13 cellular contexts compared by ENCODE assay signal in the genomic region with DNA sequence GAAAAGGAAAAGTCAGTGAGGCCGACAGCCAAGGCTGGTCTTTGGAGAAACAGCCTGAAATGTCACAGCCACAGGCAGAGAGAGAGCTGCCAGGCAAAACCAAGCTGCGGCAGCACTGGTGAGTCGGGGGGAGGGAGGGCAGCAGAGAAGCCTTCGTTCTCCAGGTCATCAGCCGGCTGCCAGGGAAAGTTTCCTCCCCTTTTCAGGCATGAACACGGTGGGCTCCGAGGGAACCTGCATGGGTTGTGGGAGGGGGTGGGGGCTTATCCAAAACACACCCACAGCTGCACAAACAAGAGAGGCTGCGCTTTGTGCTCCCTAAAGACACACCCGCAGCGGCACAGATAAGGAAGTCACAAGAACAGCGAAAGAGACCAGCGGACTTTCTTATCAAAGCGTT.
DNase-seq lines count a peak whose midpoint lies in the region; ATAC-seq, FAIRE-seq and TF ChIP-seq lines count a peak whose summit lies in the region.
"Had no signal": no experiment of that assay in that cellular context is flagged by ENCODE, and none has a peak within 500 bp of the region (broad histone marks: within the 10 kb centered on the region; RNA-seq: fewer than 3 reads in every experiment).

No MANE protein-coding gene starts in this region.

- no peaks in the 10 kb centered on the region for H3K36me3 ChIP-seq in PC-3 (ENCODE audit: low read depth, low read length)
- H3K36me3 ChIP-seq in hepatocyte (replicated peaks; ENCODE audit: insufficient read depth, low read depth): no peaks in the 10 kb centered on the region
- H3K36me3 ChIP-seq in small intestine (ENCODE audit: control insufficient read depth in 2 of 2, insufficient read depth in 2 of 2, low read length in 2 of 2): no peaks in the 10 kb centered on the region
- H3K36me3 ChIP-seq: MG63 had no signal

- no peak overlapping the region for H3K9ac ChIP-seq in PC-3 (ENCODE audit: low read length)

- DNase-seq in NOMO-1 treated with dmso at 0.1 percent for 144 hours (lab: John Stamatoyannopoulos, UW; ENCODE audit: unreplicated experiment): peak; percentile 4
- no peak for DNase-seq in NOMO-1 treated with DMSO at 0.1 percent for 48 hours (lab: John Stamatoyannopoulos, UW; ENCODE audit: unreplicated experiment)
- no peak for DNase-seq in PC-3
- peak; percentile 42 for DNase-seq in hepatocyte (ENCODE audit: low spot score)
- DNase-seq in small intestine: peak; percentile 38
- no peak for DNase-seq in NCI-H146 (lab: John Stamatoyannopoulos, UW)
- DNase-seq in NCI-H2227 (lab: John Stamatoyannopoulos, UW; ENCODE audit: unreplicated experiment): no peak
- DNase-seq: foreskin keratinocyte, left cardiac atrium, MG63, NCI-H774, T-helper 9 cell had no signal

- no peaks in the 10 kb centered on the region for H4K20me1 ChIP-seq in PC-3 (ENCODE audit: low read length)
- no peaks in the 10 kb centered on the region for H4K20me1 ChIP-seq in hepatocyte (ENCODE audit: insufficient read depth, poor library complexity, severe bottlenecking)

- no peak for TF ChIP-seq CTCF in PC-3 (conservative IDR thresholded peaks at IDR 0.05; ENCODE audit: low read depth, low read length)
- no peak for TF ChIP-seq CTCF in hepatocyte (IDR thresholded peaks at IDR 0.05; ENCODE audit: poor library complexity)

- H3F3A ChIP-seq in PC-3 (ENCODE audit: low read length, unreplicated experiment): no peaks in the 10 kb centered on the region

- H3K4me2 ChIP-seq in PC-3 (ENCODE audit: low read length) (peak overlapping the region; percentile 74), hepatocyte (peak overlapping the region; percentile 74)

- H2AFZ ChIP-seq in PC-3 (ENCODE audit: low read length) (peak overlapping the region; percentile 45), hepatocyte (peak overlapping the region; percentile 71)

- no peak overlapping the region for H3K27ac ChIP-seq in PC-3 (ENCODE audit: low read length)
- H3K27ac ChIP-seq in hepatocyte: no peak overlapping the region
- H3K27ac ChIP-seq in small intestine (ENCODE audit: low read depth in 1 of 2, low read length in 1 of 2): no peak overlapping the region
- H3K27ac ChIP-seq: foreskin keratinocyte had no signal

- CTCF ChIA-PET in PC-3 (lab: Charles Lee): no interaction called here

- no peaks in the 10 kb centered on the region for H3K9me3 ChIP-seq in PC-3 (ENCODE audit: low read length)
- H3K9me3 ChIP-seq in hepatocyte (ENCODE audit: low read depth): no peaks in the 10 kb centered on the region
- no peaks in the 10 kb centered on the region for H3K9me3 ChIP-seq in small intestine (ENCODE audit: control insufficient read depth, low read depth)
- H3K9me3 ChIP-seq: MG63 had no signal

- no TSS peak for BruUV-seq in PC-3 (replicated peaks; lab: Mats Ljungman, UMichigan)

- intact Hi-C loops in PC-3 (cut with micrococcal nuclease): no loop called here

- H3K27me3 ChIP-seq in PC-3 (ENCODE audit: low read length) (peaks cover 50% of the 10 kb centered on the region), hepatocyte (no peaks in the 10 kb centered on the region), small intestine (ENCODE audit: control insufficient read depth in 2 of 2, insufficient read depth in 2 of 2, low read length in 2 of 2) (no peaks in the 10 kb centered on the region)
- H3K27me3 ChIP-seq: foreskin keratinocyte had no signal

- H3K79me2 ChIP-seq in PC-3 (ENCODE audit: low read length): no peaks in the 10 kb centered on the region
- H3K79me2 ChIP-seq in hepatocyte: no peaks in the 10 kb centered on the region

- no peak overlapping the region for H3K4me3 ChIP-seq in PC-3 (ENCODE audit: low read length)
- H3K4me3 ChIP-seq in hepatocyte: no peak overlapping the region
- no peak overlapping the region for H3K4me3 ChIP-seq in small intestine (ENCODE audit: low read depth in 1 of 2, low read length in 2 of 2)
- H3K4me3 ChIP-seq: MG63 had no signal

- 32% methylated on average over 13 of the region's 13 CpGs for WGBS in hepatocyte (ENCODE audit: low lambda C conversion rate, missing lambda C conversion rate)
- WGBS in small intestine, 3 donors: 3 to 9% (median 4%) methylated on average over 13 of the region's 13 CpGs

- no peak for FAIRE-seq in small intestine (lab: Jason Lieb, UNC)

- ATAC-seq in PC-3 (no peak), GM18909 (IDR thresholded peaks at IDR 0.05; ENCODE audit: poor library complexity, unreplicated experiment) (no peak)
- ATAC-seq: foreskin keratinocyte had no signal

- H3K9me2 ChIP-seq in PC-3 (replicated peaks; ENCODE audit: low read length) (no peaks in the 10 kb centered on the region), hepatocyte (replicated peaks; ENCODE audit: insufficient read depth) (no peaks in the 10 kb centered on the region)

- H3K4me1 ChIP-seq in PC-3 (ENCODE audit: insufficient read depth, low read length) (no peaks in the 10 kb centered on the region), hepatocyte (ENCODE audit: insufficient read depth) (peaks cover 11% of the 10 kb centered on the region), small intestine (ENCODE audit: control insufficient read depth in 2 of 2, insufficient read depth in 1 of 2, low read depth in 1 of 2, low read length in 1 of 2) (peaks cover 0 to 3% of the 10 kb centered on the region in 2 donors)
- H3K4me1 ChIP-seq: foreskin keratinocyte had no signal

- POLR2A ChIA-PET in PC-3 (lab: Charles Lee; ENCODE audit: unreplicated experiment): no interaction called here

Comparison
In these comparisons a context has a peak if more than half of its experiments do, and no peak if none do; other contexts are left out.
1. DNase-seq: peak in NOMO-1 treated with dmso at 0.1 percent for 144 hours (single experiment), hepatocyte (single experiment) and small intestine (single experiment); none in NOMO-1 treated with DMSO at 0.1 percent for 48 hours (single experiment), PC-3 (single experiment), NCI-H146 (single experiment) and NCI-H2227 (single experiment).